Comparison of ENCODE assay signal across 21 cellular contexts in the genomic region with DNA sequence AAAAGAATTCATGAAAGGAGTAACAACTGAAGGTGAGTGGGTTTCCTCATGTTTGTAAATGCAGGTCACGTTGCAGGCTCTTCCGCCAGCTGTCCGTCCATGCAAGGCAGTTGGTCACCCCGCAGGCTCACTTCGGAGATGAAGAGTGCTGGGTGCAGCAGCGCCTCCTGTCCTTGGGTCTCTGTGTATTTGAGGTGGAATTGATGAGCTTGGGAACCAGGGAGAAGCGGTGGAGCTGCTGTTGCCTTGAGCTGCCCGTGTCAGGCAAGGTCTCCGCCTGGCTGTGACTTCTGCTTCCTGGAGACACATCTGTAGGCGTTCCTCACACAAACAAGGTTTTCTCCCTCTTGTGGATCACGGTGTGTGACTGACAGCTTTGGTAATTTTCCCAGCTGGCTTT. TPM values are rescaled to one million over a fixed set of nuclear protein-coding genes. Genes with fewer than 3 reads are reported as not detected.
"Had no signal": no experiment of that assay in that cellular context is flagged by ENCODE, and none has a peak within 500 bp of the region (broad histone marks: within the 10 kb centered on the region; RNA-seq: fewer than 3 reads in every experiment).

No MANE protein-coding gene starts in this region.

- FAIRE-seq: pancreas had no signal

- DNase-seq: activated CD4-positive, CD25-positive, alpha-beta regulatory T cell treated with anti-CD3 and anti-CD28 coated beads, Interleukin-2, amount 50 U/mL, for 72 hours; aorta; cortex of kidney; effector CD8-positive, alpha-beta T cell; foreskin keratinocyte; glutamatergic neuron; hypothalamus; kidney glomerular epithelial cell; pancreas; stimulated activated CD4-positive, alpha-beta T cell treated with anti-CD3 and anti-CD28 coated beads, Interleukin-4, amount 100 ng/mL, for 24 hours; stimulated activated naive CD4-positive, alpha-beta T cell treated with Interleukin-2 at 50 U/mL for 16 hours; substantia nigra; T1000 had no signal

- H3K27me3 ChIP-seq: pancreas, tibial nerve had no signal

- H3K4me1 ChIP-seq: foreskin keratinocyte had no signal

- H3K9me3 ChIP-seq: pancreas, tibial nerve had no signal

- H3K27ac Mint-ChIP-seq: activated T-helper 2 cell treated with anti-CD3 and anti-CD28 coated beads, Interferon-gamma antibody, Interleukin-2, Interleukin-4, amounts not matched to agents 10 μg/mL and 5 μg/mL and 100 μg/mL, durations not matched to agents 14 hours and 24 hours and 36 hours had no signal

- H3K27ac ChIP-seq: foreskin keratinocyte, pancreas, tibial nerve had no signal

- ATAC-seq: activated naive CD4-positive, alpha-beta T cell treated with anti-CD3 and anti-CD28 coated beads, Interleukin-2, amount 50 U/mL, for 72 hours; foreskin keratinocyte; pancreas had no signal

- H3K4me3 ChIP-seq: pancreas, tibial nerve had no signal

RNA-seq across cellular contexts. Expression of a gene that starts 2.6 kb away (rescaled TPM):
- total RNA-seq: skeletal muscle tissue had no signal

RNA-seq across cellular contexts. Expression of a gene that starts 56.9 kb away (rescaled TPM):
- total RNA-seq: activated CD8-positive, alpha-beta memory T cell treated with anti-CD3 and anti-CD28 coated beads for 36 hours; activated naive CD4-positive, alpha-beta T cell treated with anti-CD3 and anti-CD28 coated beads, Interleukin-2, amount 50 U/mL, for 72 hours; activated T-helper 2 cell treated with anti-CD3 and anti-CD28 coated beads, Interferon-gamma antibody, Interleukin-2, Interleukin-4, amounts not matched to agents 10 μg/mL and 5 μg/mL and 100 μg/mL, durations not matched to agents 14 hours and 24 hours and 36 hours; aorta; foreskin keratinocyte; liver; mesenteric fat pad; pancreas; renal cortical epithelial cell; skeletal muscle tissue; tibial nerve had no signal
- polyA plus RNA-seq: aorta, foreskin keratinocyte, liver, pancreas had no signal
